Comparison of ENCODE assay signal across 1 cellular context in the genomic region with DNA sequence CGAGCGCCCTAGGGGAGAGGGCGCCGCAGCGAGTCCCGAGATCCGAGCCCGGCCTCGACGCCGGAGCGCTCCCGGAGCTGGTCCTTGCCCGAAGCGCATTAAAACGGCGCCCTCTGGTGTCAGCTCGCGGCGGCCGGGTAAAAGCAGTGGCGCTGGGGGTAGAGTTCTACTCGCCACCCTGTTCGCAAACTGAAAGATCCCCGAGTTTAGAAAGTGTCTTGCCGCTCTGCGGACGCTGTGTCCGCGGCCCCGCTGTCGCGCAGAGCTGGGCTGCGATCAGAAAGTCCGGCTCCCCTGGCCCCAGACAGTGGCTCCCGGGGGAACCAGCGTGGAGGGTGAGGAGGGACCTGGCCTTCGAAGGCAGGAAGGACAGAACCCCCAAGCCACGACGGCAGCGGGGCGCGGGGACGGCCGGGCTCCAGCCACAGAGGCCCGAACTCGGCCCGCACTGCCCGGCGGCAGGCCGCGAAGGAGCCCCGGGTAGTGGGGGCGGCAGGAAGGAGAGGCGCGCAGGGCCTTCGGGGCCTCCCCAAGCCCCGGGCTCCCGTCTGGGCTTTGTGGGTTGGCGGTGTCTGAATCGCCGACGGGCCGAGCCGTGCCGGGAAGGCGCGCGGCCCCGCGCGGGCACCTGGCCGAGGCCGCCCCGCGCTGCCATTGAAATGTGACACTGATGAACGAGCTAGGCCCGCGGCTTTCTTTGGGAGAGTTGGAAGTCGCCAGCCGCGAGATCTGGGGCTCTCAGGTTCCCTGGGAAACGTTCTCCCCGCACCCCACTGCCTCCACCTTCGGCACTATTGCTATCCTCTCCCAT.
TF ChIP-seq lines count a peak whose summit lies in the region.

No MANE protein-coding gene starts in this region.

TF ChIP-seq in K562, 482 proteins besides CTCF, POLR2A, EP300 and RAD21 (continued from another document):
- TF ChIP-seq, protein P1, sequence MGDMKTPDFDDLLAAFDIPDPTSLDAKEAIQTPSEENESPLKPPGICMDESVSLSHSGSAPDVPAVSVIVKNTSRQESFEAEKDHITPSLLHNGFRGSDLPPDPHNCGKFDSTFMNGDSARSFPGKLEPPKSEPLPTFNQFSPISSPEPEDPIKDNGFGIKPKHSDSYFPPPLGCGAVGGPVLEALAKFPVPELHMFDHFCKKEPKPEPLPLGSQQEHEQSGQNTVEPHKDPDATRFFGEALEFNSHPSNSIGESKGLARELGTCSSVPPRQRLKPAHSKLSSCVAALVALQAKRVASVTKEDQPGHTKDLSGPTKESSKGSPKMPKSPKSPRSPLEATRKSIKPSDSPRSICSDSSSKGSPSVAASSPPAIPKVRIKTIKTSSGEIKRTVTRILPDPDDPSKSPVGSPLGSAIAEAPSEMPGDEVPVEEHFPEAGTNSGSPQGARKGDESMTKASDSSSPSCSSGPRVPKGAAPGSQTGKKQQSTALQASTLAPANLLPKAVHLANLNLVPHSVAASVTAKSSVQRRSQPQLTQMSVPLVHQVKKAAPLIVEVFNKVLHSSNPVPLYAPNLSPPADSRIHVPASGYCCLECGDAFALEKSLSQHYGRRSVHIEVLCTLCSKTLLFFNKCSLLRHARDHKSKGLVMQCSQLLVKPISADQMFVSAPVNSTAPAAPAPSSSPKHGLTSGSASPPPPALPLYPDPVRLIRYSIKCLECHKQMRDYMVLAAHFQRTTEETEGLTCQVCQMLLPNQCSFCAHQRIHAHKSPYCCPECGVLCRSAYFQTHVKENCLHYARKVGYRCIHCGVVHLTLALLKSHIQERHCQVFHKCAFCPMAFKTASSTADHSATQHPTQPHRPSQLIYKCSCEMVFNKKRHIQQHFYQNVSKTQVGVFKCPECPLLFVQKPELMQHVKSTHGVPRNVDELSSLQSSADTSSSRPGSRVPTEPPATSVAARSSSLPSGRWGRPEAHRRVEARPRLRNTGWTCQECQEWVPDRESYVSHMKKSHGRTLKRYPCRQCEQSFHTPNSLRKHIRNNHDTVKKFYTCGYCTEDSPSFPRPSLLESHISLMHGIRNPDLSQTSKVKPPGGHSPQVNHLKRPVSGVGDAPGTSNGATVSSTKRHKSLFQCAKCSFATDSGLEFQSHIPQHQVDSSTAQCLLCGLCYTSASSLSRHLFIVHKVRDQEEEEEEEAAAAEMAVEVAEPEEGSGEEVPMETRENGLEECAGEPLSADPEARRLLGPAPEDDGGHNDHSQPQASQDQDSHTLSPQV (IDR thresholded peaks at IDR 0.05): no peak
- TF ChIP-seq MBD2 (IDR thresholded peaks at IDR 0.05; ENCODE audit: borderline replicate concordance, low read depth) (no peak), MEF2A (IDR thresholded peaks at IDR 0.05; ENCODE audit: control insufficient read depth, low read depth, low read length) (no peak), CBX3 (IDR thresholded peaks at IDR 0.05; ENCODE audit: borderline replicate concordance in 1 of 2, low read length in 2 of 2) (0 out of 3 replicates have a peak, but pooled peaks of 1 of the 2 experiments have one; percentile 29), ZNF175 (CRISPR knock-in tag; IDR thresholded peaks at IDR 0.05; ENCODE audit: low read depth) (no peak), SAFB2 (IDR thresholded peaks at IDR 0.05; ENCODE audit: borderline replicate concordance, low read depth, low read length, severe bottlenecking) (no peak), ATF7 (IDR thresholded peaks at IDR 0.05) (no peak), BMI1 (IDR thresholded peaks at IDR 0.05; ENCODE audit: low read length) (no peak), HNRNPUL1 (IDR thresholded peaks at IDR 0.05; ENCODE audit: low read length) (no peak), ZNF445 (CRISPR knock-in tag; IDR thresholded peaks at IDR 0.05; ENCODE audit: low read depth) (no peak), ZFX (CRISPR knock-in tag; IDR thresholded peaks at IDR 0.05) (no peak), EZH2 (IDR thresholded peaks at IDR 0.05; ENCODE audit: borderline replicate concordance, low read depth, low read length) (no peak), HDAC3 (IDR thresholded peaks at IDR 0.05; ENCODE audit: borderline replicate concordance, partially characterized antibody) (no peak), MTA1 (IDR thresholded peaks at IDR 0.05; ENCODE audit: borderline replicate concordance) (no peak), RFX7 (CRISPR knock-in tag; IDR thresholded peaks at IDR 0.05) (no peak)
- TF ChIP-seq, protein P2, sequence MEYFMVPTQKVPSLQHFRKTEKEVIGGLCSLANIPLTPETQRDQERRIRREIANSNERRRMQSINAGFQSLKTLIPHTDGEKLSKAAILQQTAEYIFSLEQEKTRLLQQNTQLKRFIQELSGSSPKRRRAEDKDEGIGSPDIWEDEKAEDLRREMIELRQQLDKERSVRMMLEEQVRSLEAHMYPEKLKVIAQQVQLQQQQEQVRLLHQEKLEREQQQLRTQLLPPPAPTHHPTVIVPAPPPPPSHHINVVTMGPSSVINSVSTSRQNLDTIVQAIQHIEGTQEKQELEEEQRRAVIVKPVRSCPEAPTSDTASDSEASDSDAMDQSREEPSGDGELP (CRISPR knock-in tag; IDR thresholded peaks at IDR 0.05; ENCODE audit: borderline replicate concordance): no peak
- TF ChIP-seq, protein P3, sequence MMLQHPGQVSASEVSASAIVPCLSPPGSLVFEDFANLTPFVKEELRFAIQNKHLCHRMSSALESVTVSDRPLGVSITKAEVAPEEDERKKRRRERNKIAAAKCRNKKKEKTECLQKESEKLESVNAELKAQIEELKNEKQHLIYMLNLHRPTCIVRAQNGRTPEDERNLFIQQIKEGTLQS (IDR thresholded peaks at IDR 0.05): peak; percentile 32; the same call in 1 of the 2 replicates
- TF ChIP-seq, protein P3 (CRISPR knock-in tag; conservative IDR thresholded peaks at IDR 0.05): no peak
- TF ChIP-seq, protein P4, sequence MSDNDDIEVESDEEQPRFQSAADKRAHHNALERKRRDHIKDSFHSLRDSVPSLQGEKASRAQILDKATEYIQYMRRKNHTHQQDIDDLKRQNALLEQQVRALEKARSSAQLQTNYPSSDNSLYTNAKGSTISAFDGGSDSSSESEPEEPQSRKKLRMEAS (CRISPR knock-in tag; IDR thresholded peaks at IDR 0.05): 0 out of 2 replicates have a peak, but pooled peaks have one; percentile 6
- TF ChIP-seq, protein P5, sequence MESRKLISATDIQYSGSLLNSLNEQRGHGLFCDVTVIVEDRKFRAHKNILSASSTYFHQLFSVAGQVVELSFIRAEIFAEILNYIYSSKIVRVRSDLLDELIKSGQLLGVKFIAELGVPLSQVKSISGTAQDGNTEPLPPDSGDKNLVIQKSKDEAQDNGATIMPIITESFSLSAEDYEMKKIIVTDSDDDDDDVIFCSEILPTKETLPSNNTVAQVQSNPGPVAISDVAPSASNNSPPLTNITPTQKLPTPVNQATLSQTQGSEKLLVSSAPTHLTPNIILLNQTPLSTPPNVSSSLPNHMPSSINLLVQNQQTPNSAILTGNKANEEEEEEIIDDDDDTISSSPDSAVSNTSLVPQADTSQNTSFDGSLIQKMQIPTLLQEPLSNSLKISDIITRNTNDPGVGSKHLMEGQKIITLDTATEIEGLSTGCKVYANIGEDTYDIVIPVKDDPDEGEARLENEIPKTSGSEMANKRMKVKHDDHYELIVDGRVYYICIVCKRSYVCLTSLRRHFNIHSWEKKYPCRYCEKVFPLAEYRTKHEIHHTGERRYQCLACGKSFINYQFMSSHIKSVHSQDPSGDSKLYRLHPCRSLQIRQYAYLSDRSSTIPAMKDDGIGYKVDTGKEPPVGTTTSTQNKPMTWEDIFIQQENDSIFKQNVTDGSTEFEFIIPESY (CRISPR knock-in tag; IDR thresholded peaks at IDR 0.05): peak; percentile 96
- TF ChIP-seq, protein P6, sequence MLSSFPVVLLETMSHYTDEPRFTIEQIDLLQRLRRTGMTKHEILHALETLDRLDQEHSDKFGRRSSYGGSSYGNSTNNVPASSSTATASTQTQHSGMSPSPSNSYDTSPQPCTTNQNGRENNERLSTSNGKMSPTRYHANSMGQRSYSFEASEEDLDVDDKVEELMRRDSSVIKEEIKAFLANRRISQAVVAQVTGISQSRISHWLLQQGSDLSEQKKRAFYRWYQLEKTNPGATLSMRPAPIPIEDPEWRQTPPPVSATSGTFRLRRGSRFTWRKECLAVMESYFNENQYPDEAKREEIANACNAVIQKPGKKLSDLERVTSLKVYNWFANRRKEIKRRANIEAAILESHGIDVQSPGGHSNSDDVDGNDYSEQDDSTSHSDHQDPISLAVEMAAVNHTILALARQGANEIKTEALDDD (IDR thresholded peaks at IDR 0.05): no peak
- TF ChIP-seq, protein P7, sequence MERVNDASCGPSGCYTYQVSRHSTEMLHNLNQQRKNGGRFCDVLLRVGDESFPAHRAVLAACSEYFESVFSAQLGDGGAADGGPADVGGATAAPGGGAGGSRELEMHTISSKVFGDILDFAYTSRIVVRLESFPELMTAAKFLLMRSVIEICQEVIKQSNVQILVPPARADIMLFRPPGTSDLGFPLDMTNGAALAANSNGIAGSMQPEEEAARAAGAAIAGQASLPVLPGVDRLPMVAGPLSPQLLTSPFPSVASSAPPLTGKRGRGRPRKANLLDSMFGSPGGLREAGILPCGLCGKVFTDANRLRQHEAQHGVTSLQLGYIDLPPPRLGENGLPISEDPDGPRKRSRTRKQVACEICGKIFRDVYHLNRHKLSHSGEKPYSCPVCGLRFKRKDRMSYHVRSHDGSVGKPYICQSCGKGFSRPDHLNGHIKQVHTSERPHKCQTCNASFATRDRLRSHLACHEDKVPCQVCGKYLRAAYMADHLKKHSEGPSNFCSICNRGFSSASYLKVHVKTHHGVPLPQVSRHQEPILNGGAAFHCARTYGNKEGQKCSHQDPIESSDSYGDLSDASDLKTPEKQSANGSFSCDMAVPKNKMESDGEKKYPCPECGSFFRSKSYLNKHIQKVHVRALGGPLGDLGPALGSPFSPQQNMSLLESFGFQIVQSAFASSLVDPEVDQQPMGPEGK (CRISPR knock-in tag; IDR thresholded peaks at IDR 0.05; ENCODE audit: borderline replicate concordance): no peak
- TF ChIP-seq, protein P8, sequence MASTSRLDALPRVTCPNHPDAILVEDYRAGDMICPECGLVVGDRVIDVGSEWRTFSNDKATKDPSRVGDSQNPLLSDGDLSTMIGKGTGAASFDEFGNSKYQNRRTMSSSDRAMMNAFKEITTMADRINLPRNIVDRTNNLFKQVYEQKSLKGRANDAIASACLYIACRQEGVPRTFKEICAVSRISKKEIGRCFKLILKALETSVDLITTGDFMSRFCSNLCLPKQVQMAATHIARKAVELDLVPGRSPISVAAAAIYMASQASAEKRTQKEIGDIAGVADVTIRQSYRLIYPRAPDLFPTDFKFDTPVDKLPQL (IDR thresholded peaks at IDR 0.05; ENCODE audit: extremely low read depth, insufficient read length): no peak
- TF ChIP-seq, protein P9, sequence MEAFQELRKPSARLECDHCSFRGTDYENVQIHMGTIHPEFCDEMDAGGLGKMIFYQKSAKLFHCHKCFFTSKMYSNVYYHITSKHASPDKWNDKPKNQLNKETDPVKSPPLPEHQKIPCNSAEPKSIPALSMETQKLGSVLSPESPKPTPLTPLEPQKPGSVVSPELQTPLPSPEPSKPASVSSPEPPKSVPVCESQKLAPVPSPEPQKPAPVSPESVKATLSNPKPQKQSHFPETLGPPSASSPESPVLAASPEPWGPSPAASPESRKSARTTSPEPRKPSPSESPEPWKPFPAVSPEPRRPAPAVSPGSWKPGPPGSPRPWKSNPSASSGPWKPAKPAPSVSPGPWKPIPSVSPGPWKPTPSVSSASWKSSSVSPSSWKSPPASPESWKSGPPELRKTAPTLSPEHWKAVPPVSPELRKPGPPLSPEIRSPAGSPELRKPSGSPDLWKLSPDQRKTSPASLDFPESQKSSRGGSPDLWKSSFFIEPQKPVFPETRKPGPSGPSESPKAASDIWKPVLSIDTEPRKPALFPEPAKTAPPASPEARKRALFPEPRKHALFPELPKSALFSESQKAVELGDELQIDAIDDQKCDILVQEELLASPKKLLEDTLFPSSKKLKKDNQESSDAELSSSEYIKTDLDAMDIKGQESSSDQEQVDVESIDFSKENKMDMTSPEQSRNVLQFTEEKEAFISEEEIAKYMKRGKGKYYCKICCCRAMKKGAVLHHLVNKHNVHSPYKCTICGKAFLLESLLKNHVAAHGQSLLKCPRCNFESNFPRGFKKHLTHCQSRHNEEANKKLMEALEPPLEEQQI (IDR thresholded peaks at IDR 0.05): peak; percentile 88; the same call in 1 of the 2 replicates
